Comparison of ENCODE assay signal across 1 cellular context in genomic region chr19:21328885-21329605, GRCh38.
TF ChIP-seq lines count a peak whose summit lies in the region.

ZNF708 (minus strand) TSS chr19:21329410; CDS start chr19:21329212, 198 bp downstream.

TF ChIP-seq in HEK293, 187 proteins besides CTCF, POLR2A, EP300 and RAD21 (continued from another document):
- TF ChIP-seq, protein P1, sequence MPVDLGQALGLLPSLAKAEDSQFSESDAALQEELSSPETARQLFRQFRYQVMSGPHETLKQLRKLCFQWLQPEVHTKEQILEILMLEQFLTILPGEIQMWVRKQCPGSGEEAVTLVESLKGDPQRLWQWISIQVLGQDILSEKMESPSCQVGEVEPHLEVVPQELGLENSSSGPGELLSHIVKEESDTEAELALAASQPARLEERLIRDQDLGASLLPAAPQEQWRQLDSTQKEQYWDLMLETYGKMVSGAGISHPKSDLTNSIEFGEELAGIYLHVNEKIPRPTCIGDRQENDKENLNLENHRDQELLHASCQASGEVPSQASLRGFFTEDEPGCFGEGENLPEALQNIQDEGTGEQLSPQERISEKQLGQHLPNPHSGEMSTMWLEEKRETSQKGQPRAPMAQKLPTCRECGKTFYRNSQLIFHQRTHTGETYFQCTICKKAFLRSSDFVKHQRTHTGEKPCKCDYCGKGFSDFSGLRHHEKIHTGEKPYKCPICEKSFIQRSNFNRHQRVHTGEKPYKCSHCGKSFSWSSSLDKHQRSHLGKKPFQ (tag by site-specific recombination; IDR thresholded peaks at IDR 0.05) = peak; percentile 26; the same call in 1 of the 2 replicates
- TF ChIP-seq, protein P2, sequence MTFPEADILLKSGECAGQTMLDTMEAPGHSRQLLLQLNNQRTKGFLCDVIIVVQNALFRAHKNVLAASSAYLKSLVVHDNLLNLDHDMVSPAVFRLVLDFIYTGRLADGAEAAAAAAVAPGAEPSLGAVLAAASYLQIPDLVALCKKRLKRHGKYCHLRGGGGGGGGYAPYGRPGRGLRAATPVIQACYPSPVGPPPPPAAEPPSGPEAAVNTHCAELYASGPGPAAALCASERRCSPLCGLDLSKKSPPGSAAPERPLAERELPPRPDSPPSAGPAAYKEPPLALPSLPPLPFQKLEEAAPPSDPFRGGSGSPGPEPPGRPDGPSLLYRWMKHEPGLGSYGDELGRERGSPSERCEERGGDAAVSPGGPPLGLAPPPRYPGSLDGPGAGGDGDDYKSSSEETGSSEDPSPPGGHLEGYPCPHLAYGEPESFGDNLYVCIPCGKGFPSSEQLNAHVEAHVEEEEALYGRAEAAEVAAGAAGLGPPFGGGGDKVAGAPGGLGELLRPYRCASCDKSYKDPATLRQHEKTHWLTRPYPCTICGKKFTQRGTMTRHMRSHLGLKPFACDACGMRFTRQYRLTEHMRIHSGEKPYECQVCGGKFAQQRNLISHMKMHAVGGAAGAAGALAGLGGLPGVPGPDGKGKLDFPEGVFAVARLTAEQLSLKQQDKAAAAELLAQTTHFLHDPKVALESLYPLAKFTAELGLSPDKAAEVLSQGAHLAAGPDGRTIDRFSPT (tag by site-specific recombination; IDR thresholded peaks at IDR 0.05) = no peak
- TF ChIP-seq ZNF174 (tag by site-specific recombination; IDR thresholded peaks at IDR 0.05) = no peak
- TF ChIP-seq ZNF76 (tag by site-specific recombination; IDR thresholded peaks at IDR 0.05; ENCODE audit: borderline replicate concordance, low read depth) = no peak
- no peak for TF ChIP-seq ZNF132 (tag by site-specific recombination; IDR thresholded peaks at IDR 0.05; ENCODE audit: borderline replicate concordance)
- peak; percentile 75 for TF ChIP-seq SP2 (tag by site-specific recombination; IDR thresholded peaks at IDR 0.05)
- no peak for TF ChIP-seq ZNF341 (tag by site-specific recombination; IDR thresholded peaks at IDR 0.05; ENCODE audit: low read depth)
- TF ChIP-seq ZNF488 (tag by site-specific recombination; IDR thresholded peaks at IDR 0.05) = no peak
- TF ChIP-seq HOXD13 (CRISPR knock-in tag; IDR thresholded peaks at IDR 0.05; ENCODE audit: borderline replicate concordance) = no peak
- no peak for TF ChIP-seq ZBTB44 (tag by site-specific recombination; IDR thresholded peaks at IDR 0.05)
- no peak for TF ChIP-seq ZNF266 (tag by site-specific recombination; IDR thresholded peaks at IDR 0.05; ENCODE audit: low read depth)
- TF ChIP-seq ZNF518A (tag by site-specific recombination; conservative IDR thresholded peaks at IDR 0.05; ENCODE audit: low read depth) = peak; percentile 33; the same call in 1 of the 2 replicates
- TF ChIP-seq, protein P3, sequence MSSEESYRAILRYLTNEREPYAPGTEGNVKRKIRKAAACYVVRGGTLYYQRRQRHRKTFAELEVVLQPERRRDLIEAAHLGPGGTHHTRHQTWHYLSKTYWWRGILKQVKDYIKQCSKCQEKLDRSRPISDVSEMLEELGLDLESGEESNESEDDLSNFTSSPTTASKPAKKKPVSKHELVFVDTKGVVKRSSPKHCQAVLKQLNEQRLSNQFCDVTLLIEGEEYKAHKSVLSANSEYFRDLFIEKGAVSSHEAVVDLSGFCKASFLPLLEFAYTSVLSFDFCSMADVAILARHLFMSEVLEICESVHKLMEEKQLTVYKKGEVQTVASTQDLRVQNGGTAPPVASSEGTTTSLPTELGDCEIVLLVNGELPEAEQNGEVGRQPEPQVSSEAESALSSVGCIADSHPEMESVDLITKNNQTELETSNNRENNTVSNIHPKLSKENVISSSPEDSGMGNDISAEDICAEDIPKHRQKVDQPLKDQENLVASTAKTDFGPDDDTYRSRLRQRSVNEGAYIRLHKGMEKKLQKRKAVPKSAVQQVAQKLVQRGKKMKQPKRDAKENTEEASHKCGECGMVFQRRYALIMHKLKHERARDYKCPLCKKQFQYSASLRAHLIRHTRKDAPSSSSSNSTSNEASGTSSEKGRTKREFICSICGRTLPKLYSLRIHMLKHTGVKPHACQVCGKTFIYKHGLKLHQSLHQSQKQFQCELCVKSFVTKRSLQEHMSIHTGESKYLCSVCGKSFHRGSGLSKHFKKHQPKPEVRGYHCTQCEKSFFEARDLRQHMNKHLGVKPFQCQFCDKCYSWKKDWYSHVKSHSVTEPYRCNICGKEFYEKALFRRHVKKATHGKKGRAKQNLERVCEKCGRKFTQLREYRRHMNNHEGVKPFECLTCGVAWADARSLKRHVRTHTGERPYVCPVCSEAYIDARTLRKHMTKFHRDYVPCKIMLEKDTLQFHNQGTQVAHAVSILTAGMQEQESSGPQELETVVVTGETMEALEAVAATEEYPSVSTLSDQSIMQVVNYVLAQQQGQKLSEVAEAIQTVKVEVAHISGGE (tag by site-specific recombination; conservative IDR thresholded peaks at IDR 0.05; ENCODE audit: low read depth) = peak; percentile 95
- TF ChIP-seq ZSCAN4 (tag by site-specific recombination; IDR thresholded peaks at IDR 0.05) = no peak
- peak; percentile 53; the same call in 1 of the 2 replicates for TF ChIP-seq ZBTB20 (tag by site-specific recombination; IDR thresholded peaks at IDR 0.05)
- TF ChIP-seq KLF8 (tag by site-specific recombination; IDR thresholded peaks at IDR 0.05) = no peak
- no peak for TF ChIP-seq ZNF391 (tag by site-specific recombination; IDR thresholded peaks at IDR 0.05; ENCODE audit: borderline replicate concordance, low read depth)
- no peak for TF ChIP-seq ZNF138 (tag by site-specific recombination; IDR thresholded peaks at IDR 0.05; ENCODE audit: borderline replicate concordance)
- TF ChIP-seq PRDM10 (tag by site-specific recombination; IDR thresholded peaks at IDR 0.05) = peak; percentile 41
- 0 out of 2 replicates have a peak, but pooled peaks have one; percentile 27 for TF ChIP-seq YY1 (tag by site-specific recombination; IDR thresholded peaks at IDR 0.05)
- peak; percentile 46; the same call in 1 of the 2 replicates for TF ChIP-seq ZXDB (tag by site-specific recombination; IDR thresholded peaks at IDR 0.05)
- no peak for TF ChIP-seq ZNF658 (tag by site-specific recombination; IDR thresholded peaks at IDR 0.05)
- TF ChIP-seq ZNF558 (tag by site-specific recombination; IDR thresholded peaks at IDR 0.05) = 0 out of 2 replicates have a peak, but pooled peaks have one; percentile 17
- TF ChIP-seq, protein P4, sequence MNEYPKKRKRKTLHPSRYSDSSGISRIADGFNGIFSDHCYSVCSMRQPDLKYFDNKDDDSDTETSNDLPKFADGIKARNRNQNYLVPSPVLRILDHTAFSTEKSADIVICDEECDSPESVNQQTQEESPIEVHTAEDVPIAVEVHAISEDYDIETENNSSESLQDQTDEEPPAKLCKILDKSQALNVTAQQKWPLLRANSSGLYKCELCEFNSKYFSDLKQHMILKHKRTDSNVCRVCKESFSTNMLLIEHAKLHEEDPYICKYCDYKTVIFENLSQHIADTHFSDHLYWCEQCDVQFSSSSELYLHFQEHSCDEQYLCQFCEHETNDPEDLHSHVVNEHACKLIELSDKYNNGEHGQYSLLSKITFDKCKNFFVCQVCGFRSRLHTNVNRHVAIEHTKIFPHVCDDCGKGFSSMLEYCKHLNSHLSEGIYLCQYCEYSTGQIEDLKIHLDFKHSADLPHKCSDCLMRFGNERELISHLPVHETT (tag by site-specific recombination; IDR thresholded peaks at IDR 0.05) = no peak
- no peak for TF ChIP-seq ZBTB21 (tag by site-specific recombination; IDR thresholded peaks at IDR 0.05)
- no peak for TF ChIP-seq ZNF571 (tag by site-specific recombination; IDR thresholded peaks at IDR 0.05)
- TF ChIP-seq GLI4 (tag by site-specific recombination; IDR thresholded peaks at IDR 0.05) = no peak
TF ChIP-seq in HEK293: peak in this region for 20.
